Comparison of ENCODE assay signal across 1 cellular context in the genomic region with DNA sequence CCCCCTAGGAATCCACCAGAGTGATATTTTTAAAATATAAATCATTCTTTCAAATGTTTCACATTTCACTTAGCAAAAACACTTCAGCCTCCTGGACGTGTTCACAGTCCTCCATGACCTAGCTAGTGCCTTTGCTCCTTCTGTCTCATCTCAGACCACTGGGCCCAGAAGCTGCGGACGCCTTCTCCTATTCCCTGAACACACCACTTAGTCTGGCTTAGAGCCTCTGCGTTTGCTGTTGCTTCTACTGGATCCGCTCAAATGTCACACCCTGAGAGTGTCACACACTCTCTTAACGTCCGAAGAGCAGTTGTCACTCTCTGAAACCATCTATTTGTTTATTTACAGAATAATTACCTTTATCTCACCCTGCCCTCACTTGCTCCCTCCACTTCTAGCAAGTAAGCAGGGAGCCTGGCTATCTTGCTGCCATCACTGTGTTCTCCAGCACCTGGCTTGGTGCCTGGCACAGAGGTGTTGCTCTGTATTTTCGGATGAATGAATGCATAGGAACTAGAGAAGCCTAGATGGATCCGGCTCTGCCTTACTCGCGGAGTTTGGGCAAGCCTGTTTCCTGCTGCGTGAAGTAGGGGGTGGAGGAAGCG.
TF ChIP-seq lines count a peak whose summit lies in the region.

No MANE protein-coding gene starts in this region.

TF ChIP-seq in HepG2, 621 proteins besides CTCF, POLR2A, EP300 and RAD21 (continued from another document and continues in another):
- TF ChIP-seq ZBED4 (CRISPR knock-in tag; IDR thresholded peaks at IDR 0.05; ENCODE audit: borderline replicate concordance) = no peak
- 0 out of 2 replicates have a peak, but pooled peaks have one; percentile 22 for TF ChIP-seq HOXA9 (CRISPR knock-in tag; IDR thresholded peaks at IDR 0.05; ENCODE audit: borderline replicate concordance)
- TF ChIP-seq MTERF4 (CRISPR knock-in tag; IDR thresholded peaks at IDR 0.05) = no peak
- TF ChIP-seq ZNF256 (CRISPR knock-in tag; conservative IDR thresholded peaks at IDR 0.05) = no peak
- TF ChIP-seq ZNF232 (CRISPR knock-in tag; IDR thresholded peaks at IDR 0.05; ENCODE audit: borderline replicate concordance) = no peak
- TF ChIP-seq ZNF572 (CRISPR knock-in tag; IDR thresholded peaks at IDR 0.05) = 0 out of 2 replicates have a peak, but pooled peaks have one; percentile 51
- TF ChIP-seq, protein P1, sequence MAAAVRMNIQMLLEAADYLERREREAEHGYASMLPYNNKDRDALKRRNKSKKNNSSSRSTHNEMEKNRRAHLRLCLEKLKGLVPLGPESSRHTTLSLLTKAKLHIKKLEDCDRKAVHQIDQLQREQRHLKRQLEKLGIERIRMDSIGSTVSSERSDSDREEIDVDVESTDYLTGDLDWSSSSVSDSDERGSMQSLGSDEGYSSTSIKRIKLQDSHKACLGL (CRISPR knock-in tag; IDR thresholded peaks at IDR 0.05) = 0 out of 2 replicates have a peak, but pooled peaks have one; percentile 36
- no peak for TF ChIP-seq CREB1 (IDR thresholded peaks at IDR 0.05)
- no peak for TF ChIP-seq CREB1 (CRISPR knock-in tag; IDR thresholded peaks at IDR 0.05)
- TF ChIP-seq, protein P2, sequence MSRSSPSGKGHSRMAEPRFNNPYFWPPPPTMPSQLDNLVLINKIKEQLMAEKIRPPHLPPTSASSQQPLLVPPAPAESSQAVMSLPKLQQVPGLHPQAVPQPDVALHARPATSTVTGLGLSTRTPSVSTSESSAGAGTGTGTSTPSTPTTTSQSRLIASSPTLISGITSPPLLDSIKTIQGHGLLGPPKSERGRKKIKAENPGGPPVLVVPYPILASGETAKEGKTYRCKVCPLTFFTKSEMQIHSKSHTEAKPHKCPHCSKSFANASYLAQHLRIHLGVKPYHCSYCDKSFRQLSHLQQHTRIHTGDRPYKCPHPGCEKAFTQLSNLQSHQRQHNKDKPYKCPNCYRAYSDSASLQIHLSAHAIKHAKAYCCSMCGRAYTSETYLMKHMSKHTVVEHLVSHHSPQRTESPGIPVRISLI (CRISPR knock-in tag; IDR thresholded peaks at IDR 0.05; ENCODE audit: borderline replicate concordance) = no peak
- no peak for TF ChIP-seq ZBTB3 (CRISPR knock-in tag; IDR thresholded peaks at IDR 0.05; ENCODE audit: borderline replicate concordance, low read depth)
- no peak for TF ChIP-seq ZNF121 (CRISPR knock-in tag; IDR thresholded peaks at IDR 0.05)
- no peak for TF ChIP-seq ERF (CRISPR knock-in tag; IDR thresholded peaks at IDR 0.05)
- TF ChIP-seq, protein P3, sequence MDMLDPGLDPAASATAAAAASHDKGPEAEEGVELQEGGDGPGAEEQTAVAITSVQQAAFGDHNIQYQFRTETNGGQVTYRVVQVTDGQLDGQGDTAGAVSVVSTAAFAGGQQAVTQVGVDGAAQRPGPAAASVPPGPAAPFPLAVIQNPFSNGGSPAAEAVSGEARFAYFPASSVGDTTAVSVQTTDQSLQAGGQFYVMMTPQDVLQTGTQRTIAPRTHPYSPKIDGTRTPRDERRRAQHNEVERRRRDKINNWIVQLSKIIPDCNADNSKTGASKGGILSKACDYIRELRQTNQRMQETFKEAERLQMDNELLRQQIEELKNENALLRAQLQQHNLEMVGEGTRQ (IDR thresholded peaks at IDR 0.05; ENCODE audit: low read depth, low read length) = no peak
- TF ChIP-seq, protein P3 (CRISPR knock-in tag; IDR thresholded peaks at IDR 0.05; ENCODE audit: borderline replicate concordance) = no peak
- no peak for TF ChIP-seq PAF1 (CRISPR knock-in tag; IDR thresholded peaks at IDR 0.05)
- no peak for TF ChIP-seq RAD51 (IDR thresholded peaks at IDR 0.05; ENCODE audit: borderline replicate concordance)
- TF ChIP-seq ZSCAN20 (CRISPR knock-in tag; IDR thresholded peaks at IDR 0.05; ENCODE audit: borderline replicate concordance) = no peak
- TF ChIP-seq ZFP62 (CRISPR knock-in tag; IDR thresholded peaks at IDR 0.05) = no peak
- no peak for TF ChIP-seq HNRNPLL (IDR thresholded peaks at IDR 0.05; ENCODE audit: low read depth, low read length, poor library complexity, severe bottlenecking)
- TF ChIP-seq NFKB2 (CRISPR knock-in tag; IDR thresholded peaks at IDR 0.05; ENCODE audit: borderline replicate concordance) = no peak
- no peak for TF ChIP-seq AGO2 (optimal IDR thresholded peaks at IDR 0.05; ENCODE audit: low read depth, low read length)
- TF ChIP-seq, protein P4, sequence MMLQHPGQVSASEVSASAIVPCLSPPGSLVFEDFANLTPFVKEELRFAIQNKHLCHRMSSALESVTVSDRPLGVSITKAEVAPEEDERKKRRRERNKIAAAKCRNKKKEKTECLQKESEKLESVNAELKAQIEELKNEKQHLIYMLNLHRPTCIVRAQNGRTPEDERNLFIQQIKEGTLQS (CRISPR knock-in tag; IDR thresholded peaks at IDR 0.05) = 0 out of 2 replicates have a peak, but pooled peaks have one; percentile 2
- no peak for TF ChIP-seq EEA1 (CRISPR knock-in tag; IDR thresholded peaks at IDR 0.05; ENCODE audit: borderline replicate concordance)
- no peak for TF ChIP-seq CBX1 (IDR thresholded peaks at IDR 0.05; ENCODE audit: low read depth)
- TF ChIP-seq KMT2B (CRISPR knock-in tag; IDR thresholded peaks at IDR 0.05) = no peak
- peak; percentile 30; the same call in 1 of the 2 replicates for TF ChIP-seq HIVEP1 (CRISPR knock-in tag; IDR thresholded peaks at IDR 0.05)
- no peak for TF ChIP-seq DR1 (CRISPR knock-in tag; IDR thresholded peaks at IDR 0.05)
- TF ChIP-seq ZNF703 (CRISPR knock-in tag; IDR thresholded peaks at IDR 0.05; ENCODE audit: borderline replicate concordance) = no peak
- TF ChIP-seq, protein P5, sequence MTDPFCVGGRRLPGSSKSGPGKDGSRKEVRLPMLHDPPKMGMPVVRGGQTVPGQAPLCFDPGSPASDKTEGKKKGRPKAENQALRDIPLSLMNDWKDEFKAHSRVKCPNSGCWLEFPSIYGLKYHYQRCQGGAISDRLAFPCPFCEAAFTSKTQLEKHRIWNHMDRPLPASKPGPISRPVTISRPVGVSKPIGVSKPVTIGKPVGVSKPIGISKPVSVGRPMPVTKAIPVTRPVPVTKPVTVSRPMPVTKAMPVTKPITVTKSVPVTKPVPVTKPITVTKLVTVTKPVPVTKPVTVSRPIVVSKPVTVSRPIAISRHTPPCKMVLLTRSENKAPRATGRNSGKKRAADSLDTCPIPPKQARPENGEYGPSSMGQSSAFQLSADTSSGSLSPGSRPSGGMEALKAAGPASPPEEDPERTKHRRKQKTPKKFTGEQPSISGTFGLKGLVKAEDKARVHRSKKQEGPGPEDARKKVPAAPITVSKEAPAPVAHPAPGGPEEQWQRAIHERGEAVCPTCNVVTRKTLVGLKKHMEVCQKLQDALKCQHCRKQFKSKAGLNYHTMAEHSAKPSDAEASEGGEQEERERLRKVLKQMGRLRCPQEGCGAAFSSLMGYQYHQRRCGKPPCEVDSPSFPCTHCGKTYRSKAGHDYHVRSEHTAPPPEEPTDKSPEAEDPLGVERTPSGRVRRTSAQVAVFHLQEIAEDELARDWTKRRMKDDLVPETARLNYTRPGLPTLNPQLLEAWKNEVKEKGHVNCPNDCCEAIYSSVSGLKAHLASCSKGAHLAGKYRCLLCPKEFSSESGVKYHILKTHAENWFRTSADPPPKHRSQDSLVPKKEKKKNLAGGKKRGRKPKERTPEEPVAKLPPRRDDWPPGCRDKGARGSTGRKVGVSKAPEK (CRISPR knock-in tag; IDR thresholded peaks at IDR 0.05; ENCODE audit: borderline replicate concordance) = no peak
- TF ChIP-seq BCL6 (CRISPR knock-in tag; IDR thresholded peaks at IDR 0.05) = no peak
- TF ChIP-seq, protein P6, sequence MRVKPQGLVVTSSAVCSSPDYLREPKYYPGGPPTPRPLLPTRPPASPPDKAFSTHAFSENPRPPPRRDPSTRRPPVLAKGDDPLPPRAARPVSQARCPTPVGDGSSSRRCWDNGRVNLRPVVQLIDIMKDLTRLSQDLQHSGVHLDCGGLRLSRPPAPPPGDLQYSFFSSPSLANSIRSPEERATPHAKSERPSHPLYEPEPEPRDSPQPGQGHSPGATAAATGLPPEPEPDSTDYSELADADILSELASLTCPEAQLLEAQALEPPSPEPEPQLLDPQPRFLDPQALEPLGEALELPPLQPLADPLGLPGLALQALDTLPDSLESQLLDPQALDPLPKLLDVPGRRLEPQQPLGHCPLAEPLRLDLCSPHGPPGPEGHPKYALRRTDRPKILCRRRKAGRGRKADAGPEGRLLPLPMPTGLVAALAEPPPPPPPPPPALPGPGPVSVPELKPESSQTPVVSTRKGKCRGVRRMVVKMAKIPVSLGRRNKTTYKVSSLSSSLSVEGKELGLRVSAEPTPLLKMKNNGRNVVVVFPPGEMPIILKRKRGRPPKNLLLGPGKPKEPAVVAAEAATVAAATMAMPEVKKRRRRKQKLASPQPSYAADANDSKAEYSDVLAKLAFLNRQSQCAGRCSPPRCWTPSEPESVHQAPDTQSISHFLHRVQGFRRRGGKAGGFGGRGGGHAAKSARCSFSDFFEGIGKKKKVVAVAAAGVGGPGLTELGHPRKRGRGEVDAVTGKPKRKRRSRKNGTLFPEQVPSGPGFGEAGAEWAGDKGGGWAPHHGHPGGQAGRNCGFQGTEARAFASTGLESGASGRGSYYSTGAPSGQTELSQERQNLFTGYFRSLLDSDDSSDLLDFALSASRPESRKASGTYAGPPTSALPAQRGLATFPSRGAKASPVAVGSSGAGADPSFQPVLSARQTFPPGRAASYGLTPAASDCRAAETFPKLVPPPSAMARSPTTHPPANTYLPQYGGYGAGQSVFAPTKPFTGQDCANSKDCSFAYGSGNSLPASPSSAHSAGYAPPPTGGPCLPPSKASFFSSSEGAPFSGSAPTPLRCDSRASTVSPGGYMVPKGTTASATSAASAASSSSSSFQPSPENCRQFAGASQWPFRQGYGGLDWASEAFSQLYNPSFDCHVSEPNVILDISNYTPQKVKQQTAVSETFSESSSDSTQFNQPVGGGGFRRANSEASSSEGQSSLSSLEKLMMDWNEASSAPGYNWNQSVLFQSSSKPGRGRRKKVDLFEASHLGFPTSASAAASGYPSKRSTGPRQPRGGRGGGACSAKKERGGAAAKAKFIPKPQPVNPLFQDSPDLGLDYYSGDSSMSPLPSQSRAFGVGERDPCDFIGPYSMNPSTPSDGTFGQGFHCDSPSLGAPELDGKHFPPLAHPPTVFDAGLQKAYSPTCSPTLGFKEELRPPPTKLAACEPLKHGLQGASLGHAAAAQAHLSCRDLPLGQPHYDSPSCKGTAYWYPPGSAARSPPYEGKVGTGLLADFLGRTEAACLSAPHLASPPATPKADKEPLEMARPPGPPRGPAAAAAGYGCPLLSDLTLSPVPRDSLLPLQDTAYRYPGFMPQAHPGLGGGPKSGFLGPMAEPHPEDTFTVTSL (CRISPR knock-in tag; IDR thresholded peaks at IDR 0.05; ENCODE audit: borderline replicate concordance) = no peak
- no peak for TF ChIP-seq TBP (CRISPR knock-in tag; IDR thresholded peaks at IDR 0.05)
- no peak for TF ChIP-seq ZFAT (CRISPR knock-in tag; conservative IDR thresholded peaks at IDR 0.05)
- 0 out of 2 replicates have a peak, but pooled peaks have one; percentile 56 for TF ChIP-seq MTF2 (CRISPR knock-in tag; IDR thresholded peaks at IDR 0.05; ENCODE audit: borderline replicate concordance)
- 0 out of 2 replicates have a peak, but pooled peaks have one; percentile 3 for TF ChIP-seq NFATC3 (CRISPR knock-in tag; IDR thresholded peaks at IDR 0.05)
- 0 out of 2 replicates have a peak, but pooled peaks have one; percentile 32 for TF ChIP-seq ZNF619 (CRISPR knock-in tag; IDR thresholded peaks at IDR 0.05)
- no peak for TF ChIP-seq ZMYM4 (CRISPR knock-in tag; IDR thresholded peaks at IDR 0.05)
